In genomic region chr6:34079899-34080298, GRCh38 we compare ENCODE assay signal across 28 cellular contexts.
"Had no signal": no experiment of that assay in that cellular context is flagged by ENCODE, and none has a peak within 500 bp of the region (broad histone marks: within the 10 kb centered on the region; RNA-seq: fewer than 3 reads in every experiment).

No MANE protein-coding gene starts in this region.

- H3K4me1 ChIP-seq: parathyroid adenoma, right lobe of liver, sigmoid colon, stomach, thyroid gland, tibial nerve, upper lobe of left lung, uterus had no signal

- H3K4me1 Mint-ChIP-seq: naive thymus-derived CD4-positive, alpha-beta T cell; natural killer cell; stimulated activated effector memory CD8-positive, alpha-beta T cell treated with anti-CD3 and anti-CD28 coated beads, Interleukin-12 subunit alpha, Interleukin-12 subunit beta, amount 100 ng/mL, for 72 hours; stimulated activated naive B cell treated with anti-CD40 and anti-IgM and Interleukin-4, amounts not matched to agents 10 μg/mL and 1 μg/mL and 100 μg/mL, for 72 hours had no signal

- H2AFZ ChIP-seq: parathyroid adenoma had no signal

- H3K36me3 ChIP-seq: ovary, right lobe of liver, sigmoid colon, stomach, thoracic aorta, thyroid gland, tibial nerve, upper lobe of left lung, uterus had no signal

- H3K9me3 Mint-ChIP-seq: naive thymus-derived CD4-positive, alpha-beta T cell; natural killer cell; nephron; stimulated activated effector memory CD8-positive, alpha-beta T cell treated with anti-CD3 and anti-CD28 coated beads, Interleukin-12 subunit alpha, Interleukin-12 subunit beta, amount 100 ng/mL, for 72 hours; stimulated activated naive B cell treated with anti-CD40 and anti-IgM and Interleukin-4, amounts not matched to agents 10 μg/mL and 1 μg/mL and 100 μg/mL, for 72 hours; stimulated activated naive CD8-positive, alpha-beta T cell treated with anti-CD3 and anti-CD28 coated beads, Interleukin-15, Interleukin-2, amounts not matched to agents 100 ng/mL and 50 ng/mL, for 24 hours had no signal

- ATAC-seq: naive thymus-derived CD4-positive, alpha-beta T cell; natural killer cell; psoas muscle; right cardiac atrium; right lobe of liver; stimulated activated effector memory CD8-positive, alpha-beta T cell treated with anti-CD3 and anti-CD28 coated beads, Interleukin-12 subunit alpha, Interleukin-12 subunit beta, amount 100 ng/mL, for 72 hours; stimulated activated naive B cell treated with anti-CD40 and anti-IgM and Interleukin-4, amounts not matched to agents 10 μg/mL and 1 μg/mL and 100 μg/mL, for 72 hours had no signal

- H3K4me3 ChIP-seq: ovary, psoas muscle, right lobe of liver, sigmoid colon, stomach, thoracic aorta, thyroid gland, tibial nerve, upper lobe of left lung, uterus had no signal

- H3K4me3 Mint-ChIP-seq: naive thymus-derived CD4-positive, alpha-beta T cell; natural killer cell; nephron; stimulated activated effector memory CD8-positive, alpha-beta T cell treated with anti-CD3 and anti-CD28 coated beads, Interleukin-12 subunit alpha, Interleukin-12 subunit beta, amount 100 ng/mL, for 72 hours; stimulated activated naive B cell treated with anti-CD40 and anti-IgM and Interleukin-4, amounts not matched to agents 10 μg/mL and 1 μg/mL and 100 μg/mL, for 72 hours; stimulated activated naive CD8-positive, alpha-beta T cell treated with anti-CD3 and anti-CD28 coated beads, Interleukin-15, Interleukin-2, amounts not matched to agents 100 ng/mL and 50 ng/mL, for 24 hours had no signal

- DNase-seq: naive thymus-derived CD4-positive, alpha-beta T cell; natural killer cell; occipital lobe; ovary; posterior cingulate gyrus; psoas muscle; right cardiac atrium; right lobe of liver; sigmoid colon; small intestine; stimulated activated CD4-positive, alpha-beta T cell treated with anti-CD3 and anti-CD28 coated beads, Interleukin-15, amount 100 ng/mL, for 24 hours; stimulated activated CD4-positive, alpha-beta T cell treated with anti-CD3 and anti-CD28 coated beads, Interleukin-2, amount 100 ng/mL, for 24 hours; stimulated activated CD4-positive, alpha-beta T cell treated with anti-CD3 and anti-CD28 coated beads, Interleukin-2, amount 100 ng/mL, for 48 hours; stimulated activated CD4-positive, alpha-beta T cell treated with anti-CD3 and anti-CD28 coated beads, Interleukin-4, amount 100 ng/mL, for 24 hours; stimulated activated naive B cell treated with anti-CD40 and anti-IgM and Interleukin-4, amounts not matched to agents 10 μg/mL and 1 μg/mL and 100 μg/mL, for 72 hours; stimulated activated naive CD4-positive, alpha-beta T cell treated with Interleukin-2 at 50 U/mL for 16 hours; stomach; thyroid gland; trophoblast cell; upper lobe of left lung; uterus had no signal

- H3K9ac ChIP-seq: parathyroid adenoma had no signal

- H3K27ac Mint-ChIP-seq: naive thymus-derived CD4-positive, alpha-beta T cell; natural killer cell; nephron; progenitor cell of endocrine pancreas; stimulated activated effector memory CD8-positive, alpha-beta T cell treated with anti-CD3 and anti-CD28 coated beads, Interleukin-12 subunit alpha, Interleukin-12 subunit beta, amount 100 ng/mL, for 72 hours; stimulated activated naive B cell treated with anti-CD40 and anti-IgM and Interleukin-4, amounts not matched to agents 10 μg/mL and 1 μg/mL and 100 μg/mL, for 72 hours; stimulated activated naive CD8-positive, alpha-beta T cell treated with anti-CD3 and anti-CD28 coated beads, Interleukin-15, Interleukin-2, amounts not matched to agents 100 ng/mL and 50 ng/mL, for 24 hours had no signal

- H3K36me3 Mint-ChIP-seq: naive thymus-derived CD4-positive, alpha-beta T cell; natural killer cell; stimulated activated effector memory CD8-positive, alpha-beta T cell treated with anti-CD3 and anti-CD28 coated beads, Interleukin-12 subunit alpha, Interleukin-12 subunit beta, amount 100 ng/mL, for 72 hours; stimulated activated naive B cell treated with anti-CD40 and anti-IgM and Interleukin-4, amounts not matched to agents 10 μg/mL and 1 μg/mL and 100 μg/mL, for 72 hours had no signal

- H3K27me3 ChIP-seq: ovary, right lobe of liver, thyroid gland, tibial nerve, upper lobe of left lung, uterus had no signal

- H3K27ac ChIP-seq: ovary, parathyroid adenoma, psoas muscle, right lobe of liver, sigmoid colon, stomach, thoracic aorta, thyroid gland, tibial nerve, upper lobe of left lung, uterus had no signal

- H3K27me3 Mint-ChIP-seq: stimulated activated naive CD8-positive, alpha-beta T cell treated with anti-CD3 and anti-CD28 coated beads, Interleukin-15, Interleukin-2, amounts not matched to agents 100 ng/mL and 50 ng/mL, for 24 hours had no signal

- H3K9me3 ChIP-seq: ovary, psoas muscle, right lobe of liver, sigmoid colon, stomach, thoracic aorta, thyroid gland, tibial nerve, upper lobe of left lung, uterus had no signal
